2 cellular contexts compared by ENCODE assay signal in genomic region chr11:86795962-86796361, GRCh38.
A peak's percentile ranks its signal among the peaks of the same experiment; 100 is the strongest.
TF ChIP-seq lines count a peak whose summit lies in the region.

No MANE protein-coding gene starts in this region.

TF ChIP-seq in SK-N-SH, 30 proteins besides CTCF, POLR2A, EP300 and RAD21:
- TF ChIP-seq RXRA (IDR thresholded peaks at IDR 0.05; ENCODE audit: borderline replicate concordance, low read depth) (peak; percentile 28; the same call in 1 of the 2 replicates), NFIC (IDR thresholded peaks at IDR 0.05; ENCODE audit: borderline replicate concordance) (no peak)

TF ChIP-seq in endothelial cell of umbilical vein, 7 proteins besides CTCF, POLR2A, EP300 and RAD21:
- TF ChIP-seq POLR2AphosphoS5 (IDR thresholded peaks at IDR 0.05; ENCODE audit: insufficient read depth, low read depth, low read length) = no peak
- peak; percentile 64 for TF ChIP-seq JUN (IDR thresholded peaks at IDR 0.05; ENCODE audit: borderline replicate concordance, insufficient read depth, insufficient read length, low read depth)
- TF ChIP-seq GATA2 (IDR thresholded peaks at IDR 0.05; ENCODE audit: insufficient read depth, insufficient read length, low read depth, low read length) = peak; percentile 45
- TF ChIP-seq EZH2 (IDR thresholded peaks at IDR 0.05; ENCODE audit: borderline replicate concordance, low read depth, low read length, severe bottlenecking) = no peak
- TF ChIP-seq FOS (IDR thresholded peaks at IDR 0.05; ENCODE audit: borderline replicate concordance, insufficient read depth, low read length) = no peak
- no peak for TF ChIP-seq MYC (IDR thresholded peaks at IDR 0.05; ENCODE audit: low read depth, low read length)
